ENCODE assay signal across 14 cellular contexts in genomic region chr19:2417436-2417835, GRCh38. TPM values are rescaled to one million over a fixed set of nuclear protein-coding genes. Genes with fewer than 3 reads are reported as not detected.
"Had no signal": no experiment of that assay in that cellular context is flagged by ENCODE, and none has a peak within 500 bp of the region (broad histone marks: within the 10 kb centered on the region; RNA-seq: fewer than 3 reads in every experiment).

No MANE protein-coding gene starts in this region.

RNA-seq across cellular contexts. Expression of gene TMPRSS9, which starts 57.4 kb away (rescaled TPM):
- total RNA-seq: endothelial cell of umbilical vein; epithelial cell of proximal tubule; fibroblast of lung; foreskin keratinocyte; kidney; left lung; mammary epithelial cell; mucosa of gallbladder; naive thymus-derived CD4-positive, alpha-beta T cell; right atrium auricular region; suprapubic skin; ureter; vagina had no signal
- polyA plus RNA-seq: endothelial cell of umbilical vein; fibroblast of lung; foreskin keratinocyte; hepatocyte; mammary epithelial cell; naive thymus-derived CD4-positive, alpha-beta T cell had no signal
